39 cellular contexts compared by ENCODE assay signal in the genomic region with DNA sequence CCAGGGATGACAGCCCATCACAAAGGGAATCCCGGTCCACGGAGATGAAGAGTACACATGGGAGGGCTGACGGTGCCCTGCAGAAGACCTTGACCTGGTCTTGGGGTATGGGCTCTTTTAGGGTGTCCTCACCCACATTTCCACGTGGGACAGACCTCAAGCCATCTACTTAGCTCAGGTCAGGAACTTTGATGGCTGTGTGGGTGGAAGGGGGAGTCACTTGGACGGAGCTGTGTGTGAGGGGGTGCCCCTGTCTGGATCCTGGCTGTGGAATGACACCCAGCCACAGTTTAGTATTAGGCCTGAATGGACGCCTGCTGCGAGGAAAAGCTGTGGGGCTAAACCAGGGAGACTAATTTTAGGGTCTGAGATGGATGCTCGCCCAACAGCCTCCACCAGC. TPM values are rescaled to one million over a fixed set of nuclear protein-coding genes. Genes with fewer than 3 reads are reported as not detected.
"Had no signal": no experiment of that assay in that cellular context is flagged by ENCODE, and none has a peak within 500 bp of the region (broad histone marks: within the 10 kb centered on the region; RNA-seq: fewer than 3 reads in every experiment).

No MANE protein-coding gene starts in this region.

- DNase-seq: activated CD4-positive, alpha-beta T cell treated with anti-CD3 and anti-CD28 coated beads for 1 hour; activated CD4-positive, alpha-beta T cell treated with anti-CD3 and anti-CD28 coated beads for 48 hours; activated CD4-positive, alpha-beta T cell treated with anti-CD3 and anti-CD28 coated beads, Interleukin-2, amount 50 U/mL, for 4 hours; activated CD4-positive, CD25-positive, alpha-beta regulatory T cell; activated CD8-positive, alpha-beta T cell treated with anti-CD3 and anti-CD28 coated beads for 36 hours; activated gamma-delta T cell treated with Interleukin-2 at 50 U/mL for 16 hours; activated naive CD4-positive, alpha-beta T cell treated with anti-CD3 and anti-CD28 coated beads for 36 hours; activated T-cell treated with anti-CD3 and anti-CD28 coated beads for 4 hours; activated T-cell treated with anti-CD3 and anti-CD28 coated beads, Interleukin-2, amount 50 U/mL, for 4 hours; adrenal gland; body of pancreas; Kasumi-1; KG1; MG63; NCI-H1092; NCI-H1417; NCI-H146; NCI-H187; NCI-H2029 treated with DMSO at 0.1 percent for 48 hours; NCI-H2107; NCI-H2171; NCI-H510A; NCI-H526; NCI-H748 treated with DMSO at 0.1 percent for 48 hours; NK-92 treated with Interleukin-12 subunit alpha and Interleukin-12 subunit beta, amount 100 ng/mL, for 24 hours; PC-3; Peyer's patch; RPMI8226; SHP77 treated with DMSO at 0.1 percent for 48 hours; SW 1271; T-helper 1 cell; T-helper 2 cell; T-helper 9 cell; WERI-Rb-1 had no signal

- H3K9me3 ChIP-seq: adrenal gland, body of pancreas, breast epithelium, MG63, Peyer's patch had no signal

- H3K4me1 ChIP-seq: adrenal gland, body of pancreas, breast epithelium, Peyer's patch had no signal

- ATAC-seq: activated CD8-positive, alpha-beta T cell treated with anti-CD3 and anti-CD28 coated beads for 36 hours; activated naive CD4-positive, alpha-beta T cell treated with anti-CD3 and anti-CD28 coated beads, Interleukin-2, amount 50 U/mL, for 72 hours; activated T-cell treated with anti-CD3 and anti-CD28 coated beads, Interleukin-2, amount 50 U/mL, for 4 hours; body of pancreas; PC-3 had no signal

- H3K27ac Mint-ChIP-seq: activated CD8-positive, alpha-beta T cell treated with anti-CD3 and anti-CD28 coated beads for 36 hours; activated naive CD4-positive, alpha-beta T cell treated with anti-CD3 and anti-CD28 coated beads for 36 hours; activated naive CD4-positive, alpha-beta T cell treated with anti-CD3 and anti-CD28 coated beads, Interleukin-2, amount 50 U/mL, for 72 hours; activated T-helper 1 cell treated with anti-CD3 and anti-CD28 coated beads, Interleukin-12 subunit alpha, Interleukin-12 subunit beta, Interleukin-2, Interleukin-4 antibody, amounts not matched to agents 30 ng/mL and 10 ng/mL and 1 ng/mL, durations not matched to agents 14 hours and 24 hours and 36 hours had no signal

- H3K4me3 Mint-ChIP-seq: activated CD8-positive, alpha-beta T cell treated with anti-CD3 and anti-CD28 coated beads for 36 hours; activated naive CD4-positive, alpha-beta T cell treated with anti-CD3 and anti-CD28 coated beads for 36 hours; activated T-cell treated with anti-CD3 and anti-CD28 coated beads, Interleukin-2, amount 50 U/mL, for 4 hours; activated T-helper 1 cell treated with anti-CD3 and anti-CD28 coated beads, Interleukin-12 subunit alpha, Interleukin-12 subunit beta, Interleukin-2, Interleukin-4 antibody, amounts not matched to agents 30 ng/mL and 10 ng/mL and 1 ng/mL, durations not matched to agents 14 hours and 24 hours and 36 hours had no signal

- H3K4me3 ChIP-seq: adrenal gland, body of pancreas, breast epithelium, MG63, Peyer's patch had no signal

- H3K36me3 Mint-ChIP-seq: activated naive CD4-positive, alpha-beta T cell treated with anti-CD3 and anti-CD28 coated beads, Interleukin-2, amount 50 U/mL, for 72 hours had no signal

- H3K9me3 Mint-ChIP-seq: activated CD8-positive, alpha-beta T cell treated with anti-CD3 and anti-CD28 coated beads for 36 hours; activated naive CD4-positive, alpha-beta T cell treated with anti-CD3 and anti-CD28 coated beads for 36 hours; activated naive CD4-positive, alpha-beta T cell treated with anti-CD3 and anti-CD28 coated beads, Interleukin-2, amount 50 U/mL, for 72 hours; activated T-cell treated with anti-CD3 and anti-CD28 coated beads, Interleukin-2, amount 50 U/mL, for 4 hours; activated T-helper 1 cell treated with anti-CD3 and anti-CD28 coated beads, Interleukin-12 subunit alpha, Interleukin-12 subunit beta, Interleukin-2, Interleukin-4 antibody, amounts not matched to agents 30 ng/mL and 10 ng/mL and 1 ng/mL, durations not matched to agents 14 hours and 24 hours and 36 hours had no signal

- H3K27me3 ChIP-seq: adrenal gland, body of pancreas, breast epithelium, MG63, Peyer's patch had no signal

- FAIRE-seq: astrocyte had no signal

- H3K36me3 ChIP-seq: adrenal gland, breast epithelium, MG63, Peyer's patch, WERI-Rb-1 had no signal

- H3K27me3 Mint-ChIP-seq: activated CD8-positive, alpha-beta T cell treated with anti-CD3 and anti-CD28 coated beads for 36 hours had no signal

- H3K27ac ChIP-seq: adrenal gland, body of pancreas, breast epithelium, Peyer's patch, WERI-Rb-1 had no signal

RNA-seq across cellular contexts. Expression of gene MIXL1, which starts 10.9 kb away (rescaled TPM):
- total RNA-seq: activated naive CD4-positive, alpha-beta T cell treated with anti-CD3 and anti-CD28 coated beads for 36 hours; activated T-cell treated with anti-CD3 and anti-CD28 coated beads, Interleukin-2, amount 50 U/mL, for 4 hours; activated T-helper 1 cell treated with anti-CD3 and anti-CD28 coated beads, Interleukin-12 subunit alpha, Interleukin-12 subunit beta, Interleukin-2, Interleukin-4 antibody, amounts not matched to agents 30 ng/mL and 10 ng/mL and 1 ng/mL, durations not matched to agents 14 hours and 24 hours and 36 hours; adrenal gland; body of pancreas; breast epithelium; PC-3; Peyer's patch; SK-MEL-5 had no signal
